Comparison of ENCODE assay signal across 24 cellular contexts in the genomic region with DNA sequence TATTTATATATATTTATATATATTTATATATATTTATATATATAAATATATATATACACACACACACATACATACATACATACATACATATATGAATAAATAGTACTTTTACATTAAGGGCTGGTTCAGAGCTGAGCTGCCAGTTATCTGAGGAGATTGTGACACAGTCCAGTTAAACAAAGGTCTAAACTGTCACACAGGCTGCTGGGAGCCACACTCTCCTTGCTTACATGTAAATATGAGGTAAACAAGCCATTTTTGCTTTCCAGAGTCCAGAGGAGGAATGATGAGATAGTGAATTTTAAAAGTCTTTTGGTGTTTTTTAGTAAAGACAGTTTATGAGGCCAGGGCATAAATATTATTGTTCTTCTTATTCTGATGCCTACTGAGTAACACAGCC.
"Had no signal": no experiment of that assay in that cellular context is flagged by ENCODE, and none has a peak within 500 bp of the region (broad histone marks: within the 10 kb centered on the region; RNA-seq: fewer than 3 reads in every experiment).

No MANE protein-coding gene starts in this region.

- ATAC-seq: Panc1, PC-3, SK-N-SH treated with all-trans-retinoic acid at 6 μM for 48 hours had no signal

- H3K4me3 ChIP-seq: MG63, SJCRH30 had no signal

- H3K9me3 ChIP-seq: MG63, SJCRH30 had no signal

- DNase-seq: IMR-90; Karpas-422; KG1; MG63; MV-4-11; NCI-H1048; NCI-H1105; NCI-H1417 treated with DMSO at 0.1 percent for 48 hours; NCI-H146; NCI-H1694 treated with DMSO at 0.1 percent for 48 hours; NCI-H1930; NCI-H2081; NCI-H2107; NCI-H2171 treated with DMSO at 0.1 percent for 48 hours; NCI-H524; NCI-H526 treated with DMSO at 0.1 percent for 48 hours; NCI-H748 treated with DMSO at 0.1 percent for 48 hours; NK-92 treated with Interleukin-12 subunit alpha and Interleukin-12 subunit beta, amount 100 ng/mL, for 24 hours; PC-3; SHP77 treated with DMSO at 0.1 percent for 48 hours; SJCRH30 had no signal

- H3K36me3 ChIP-seq: MG63, SJCRH30 had no signal

- H3K4me1 ChIP-seq: SJCRH30 had no signal

- H3K27me3 ChIP-seq: MG63, SJCRH30 had no signal

- H3K27ac ChIP-seq: RWPE1, SJCRH30 had no signal
